ENCODE assay signal across 2 cellular contexts in genomic region chr2:22055784-22056620, GRCh38.
TF ChIP-seq lines count a peak whose summit lies in the region.

No MANE protein-coding gene starts in this region.

TF ChIP-seq in HEK293, 187 proteins besides CTCF, POLR2A, EP300 and RAD21:
- no peak for TF ChIP-seq ZBTB10 (tag by site-specific recombination; IDR thresholded peaks at IDR 0.05)
- TF ChIP-seq SCRT2 (tag by site-specific recombination; IDR thresholded peaks at IDR 0.05) = 0 out of 2 replicates have a peak, but pooled peaks have one; percentile 20
- no peak for TF ChIP-seq ZNF501 (tag by site-specific recombination; IDR thresholded peaks at IDR 0.05)
- no peak for TF ChIP-seq PATZ1 (tag by site-specific recombination; IDR thresholded peaks at IDR 0.05)
- no peak for TF ChIP-seq ZNF658 (tag by site-specific recombination; IDR thresholded peaks at IDR 0.05)
- TF ChIP-seq PRDM6 (tag by site-specific recombination; IDR thresholded peaks at IDR 0.05) = no peak
- TF ChIP-seq RBAK (tag by site-specific recombination; IDR thresholded peaks at IDR 0.05) = no peak
- TF ChIP-seq ZNF214 (tag by site-specific recombination; IDR thresholded peaks at IDR 0.05; ENCODE audit: borderline replicate concordance) = no peak

TF ChIP-seq in HepG2, 621 proteins besides CTCF, POLR2A, EP300 and RAD21 (continued from another document and continues in another):
- no peak for TF ChIP-seq GMEB1 (CRISPR knock-in tag; IDR thresholded peaks at IDR 0.05; ENCODE audit: borderline replicate concordance)
- peak; percentile 99 for TF ChIP-seq ZNF614 (CRISPR knock-in tag; IDR thresholded peaks at IDR 0.05; ENCODE audit: borderline replicate concordance)
- TF ChIP-seq IRF9 (CRISPR knock-in tag; IDR thresholded peaks at IDR 0.05; ENCODE audit: borderline replicate concordance) = no peak
- TF ChIP-seq TARDBP (CRISPR knock-in tag; IDR thresholded peaks at IDR 0.05) = peak; percentile 68
- no peak for TF ChIP-seq BORCS8-MEF2B (CRISPR knock-in tag; IDR thresholded peaks at IDR 0.05)
- peak; percentile 84 for TF ChIP-seq TEAD3 (CRISPR knock-in tag; optimal IDR thresholded peaks at IDR 0.05; ENCODE audit: borderline replicate concordance)
- TF ChIP-seq ZSCAN29 (CRISPR knock-in tag; conservative IDR thresholded peaks at IDR 0.05) = no peak
- TF ChIP-seq MTF1 (CRISPR knock-in tag; IDR thresholded peaks at IDR 0.05) = no peak
- TF ChIP-seq SOX5 (CRISPR knock-in tag; IDR thresholded peaks at IDR 0.05; ENCODE audit: borderline replicate concordance) = peak; percentile 86
- peak; percentile 96 for TF ChIP-seq HDAC2 (CRISPR knock-in tag; IDR thresholded peaks at IDR 0.05)
- TF ChIP-seq EHMT2 (IDR thresholded peaks at IDR 0.05; ENCODE audit: borderline replicate concordance, low read depth, low read length) = peak; percentile 98
- TF ChIP-seq NCOR1 (IDR thresholded peaks at IDR 0.05; ENCODE audit: borderline replicate concordance, low read length) = peak; percentile 98
- TF ChIP-seq ZNF441 (CRISPR knock-in tag; IDR thresholded peaks at IDR 0.05; ENCODE audit: borderline replicate concordance) = no peak
- no peak for TF ChIP-seq STAT5B (CRISPR knock-in tag; IDR thresholded peaks at IDR 0.05)
- TF ChIP-seq ZNF530 (CRISPR knock-in tag; IDR thresholded peaks at IDR 0.05; ENCODE audit: low read depth) = no peak
- TF ChIP-seq ZFP82 (CRISPR knock-in tag; IDR thresholded peaks at IDR 0.05; ENCODE audit: borderline replicate concordance) = peak; percentile 46; the same call in 1 of the 2 replicates
- peak; percentile 62; the same call in 1 of the 2 replicates for TF ChIP-seq ZNF503 (CRISPR knock-in tag; IDR thresholded peaks at IDR 0.05)
- no peak for TF ChIP-seq RFX1 (IDR thresholded peaks at IDR 0.05)
- no peak for TF ChIP-seq ZNF674 (CRISPR knock-in tag; IDR thresholded peaks at IDR 0.05; ENCODE audit: low read depth)
- peak; percentile 89; the same call in 1 of the 2 replicates for TF ChIP-seq ATF2 (CRISPR knock-in tag; IDR thresholded peaks at IDR 0.05)
- no peak for TF ChIP-seq POLR2AphosphoS2 (IDR thresholded peaks at IDR 0.05; ENCODE audit: low read depth, low read length)
- no peak; the same call in 1 of the 2 replicates for TF ChIP-seq ZSCAN5A (CRISPR knock-in tag; IDR thresholded peaks at IDR 0.05; ENCODE audit: borderline replicate concordance)
- TF ChIP-seq FOXK1 (CRISPR knock-in tag; IDR thresholded peaks at IDR 0.05; ENCODE audit: borderline replicate concordance, low read depth) = peak; percentile 97; the same call in 1 of the 2 replicates
- TF ChIP-seq ZNF644 (CRISPR knock-in tag; IDR thresholded peaks at IDR 0.05; ENCODE audit: low read depth) = peak; percentile 99
- TF ChIP-seq ZNF75D (CRISPR knock-in tag; IDR thresholded peaks at IDR 0.05; ENCODE audit: borderline replicate concordance) = no peak
- no peak for TF ChIP-seq ZNF207 (IDR thresholded peaks at IDR 0.05; ENCODE audit: borderline replicate concordance)
- peak; percentile 83; the same call in 1 of the 2 replicates for TF ChIP-seq MBD4 (IDR thresholded peaks at IDR 0.05; ENCODE audit: borderline replicate concordance, low read length)
- TF ChIP-seq ZBTB1 (CRISPR knock-in tag; IDR thresholded peaks at IDR 0.05; ENCODE audit: borderline replicate concordance) = no peak
- TF ChIP-seq ZNF784 (CRISPR knock-in tag; IDR thresholded peaks at IDR 0.05; ENCODE audit: borderline replicate concordance) = 0 out of 2 replicates have a peak, but pooled peaks have one; percentile 42
- no peak; the same call in 1 of the 2 replicates for TF ChIP-seq E2F1 (CRISPR knock-in tag; IDR thresholded peaks at IDR 0.05)
- no peak for TF ChIP-seq ZNF713 (CRISPR knock-in tag; IDR thresholded peaks at IDR 0.05)
- peak; percentile 9; the same call in 1 of the 2 replicates for TF ChIP-seq ELF4 (CRISPR knock-in tag; IDR thresholded peaks at IDR 0.05; ENCODE audit: borderline replicate concordance)
- TF ChIP-seq THAP11 (CRISPR knock-in tag; IDR thresholded peaks at IDR 0.05) = peak; percentile 69
- peak; percentile 85 for TF ChIP-seq ZNF264 (CRISPR knock-in tag; IDR thresholded peaks at IDR 0.05)
- TF ChIP-seq ZNF382 (CRISPR knock-in tag; IDR thresholded peaks at IDR 0.05; ENCODE audit: borderline replicate concordance) = no peak
- 0 out of 2 replicates have a peak, but pooled peaks have one; percentile 16 for TF ChIP-seq MED13 (CRISPR knock-in tag; IDR thresholded peaks at IDR 0.05)
- peak; percentile 69; the same call in 1 of the 2 replicates for TF ChIP-seq TRIM24 (CRISPR knock-in tag; IDR thresholded peaks at IDR 0.05)
- TF ChIP-seq ZNF788 (CRISPR knock-in tag; IDR thresholded peaks at IDR 0.05; ENCODE audit: borderline replicate concordance) = 0 out of 2 replicates have a peak, but pooled peaks have one; percentile 32
- TF ChIP-seq SKIL (CRISPR knock-in tag; IDR thresholded peaks at IDR 0.05; ENCODE audit: borderline replicate concordance) = no peak
- TF ChIP-seq RARG (CRISPR knock-in tag; IDR thresholded peaks at IDR 0.05; ENCODE audit: low read depth) = no peak
- no peak for TF ChIP-seq ELF1 (CRISPR knock-in tag; IDR thresholded peaks at IDR 0.05)
- peak; percentile 83 for TF ChIP-seq HDAC1 (CRISPR knock-in tag; IDR thresholded peaks at IDR 0.05)
- TF ChIP-seq GFI1 (CRISPR knock-in tag; IDR thresholded peaks at IDR 0.05; ENCODE audit: borderline replicate concordance) = peak; percentile 26; the same call in 1 of the 2 replicates
- peak; percentile 70 for TF ChIP-seq TFE3 (CRISPR knock-in tag; IDR thresholded peaks at IDR 0.05)
